ENCODE assay signal across 9 cellular contexts in the genomic region with DNA sequence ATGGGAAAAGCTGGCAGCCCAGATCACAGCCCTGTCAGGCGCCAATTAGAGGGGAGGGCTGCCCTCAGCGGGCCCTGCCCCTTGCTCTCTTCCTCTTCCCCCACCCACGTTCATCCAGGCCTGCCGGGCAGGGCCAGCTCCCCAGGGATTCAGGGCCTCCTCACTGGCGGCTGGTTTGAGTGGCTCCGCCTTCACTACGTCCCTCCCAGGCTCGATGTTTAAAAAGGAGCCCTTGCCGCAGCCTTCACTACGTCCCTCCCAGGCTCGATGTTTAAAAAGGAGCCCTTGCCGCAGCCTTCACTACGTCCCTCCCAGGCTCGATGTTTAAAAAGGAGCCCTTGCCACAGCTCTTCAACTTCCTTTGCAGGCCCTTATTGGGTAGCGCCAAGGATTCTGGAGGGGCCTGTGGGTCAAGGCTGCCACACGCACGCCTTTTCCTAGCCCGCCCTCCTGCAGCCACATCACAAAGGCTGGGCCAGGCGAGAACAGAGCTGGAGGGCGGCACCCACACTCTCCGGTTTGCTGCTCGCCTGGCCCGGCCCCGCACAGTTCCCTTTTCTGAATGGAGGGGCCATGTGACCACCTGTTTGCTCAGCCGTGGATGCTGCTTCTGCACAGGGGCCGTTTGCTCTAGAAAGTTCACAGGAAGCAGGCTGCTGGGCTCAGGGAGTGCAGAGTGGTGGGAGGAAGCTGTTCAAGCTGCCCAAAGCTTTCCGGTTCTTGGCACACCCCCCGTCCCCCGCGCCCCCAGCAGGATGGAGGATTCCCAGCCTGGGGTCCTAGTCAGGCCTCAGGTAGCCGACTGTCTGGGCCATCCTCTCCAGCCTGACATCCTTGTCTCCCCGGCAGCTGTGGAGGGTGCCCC. TPM values are rescaled to one million over a fixed set of nuclear protein-coding genes. Genes with fewer than 3 reads are reported as not detected.
DNase-seq lines count a peak whose midpoint lies in the region; ATAC-seq and TF ChIP-seq lines count a peak whose summit lies in the region.
"Had no signal": no experiment of that assay in that cellular context is flagged by ENCODE, and none has a peak within 500 bp of the region (broad histone marks: within the 10 kb centered on the region; RNA-seq: fewer than 3 reads in every experiment).

No MANE protein-coding gene starts in this region.

- CTCF ChIA-PET in activated CD8-positive, alpha-beta T cell treated with anti-CD3 and anti-CD28 coated beads for 36 hours (lab: Charles Lee): interaction anchor here (0.7 to 3.2 kb wide), 18 partner anchors 15 to 131 kb away, joined by 3 to 17 read pairs (median 4); a partner anchor contains a TSS

- H3K36me3 ChIP-seq in endodermal cell (ENCODE audit: control insufficient read depth, insufficient read depth, low read length): peaks cover 16% of the 10 kb centered on the region

- DNase-seq in DMS53 (lab: John Stamatoyannopoulos, UW) (peak; percentile 63), DMS53 treated with DMSO at 0.1 percent for 48 hours (lab: John Stamatoyannopoulos, UW; ENCODE audit: unreplicated experiment) (no peak), NCI-H345 (lab: John Stamatoyannopoulos, UW) (peak; percentile 85), endodermal cell (peak; percentile 83)
- peak; percentile 89 for DNase-seq in activated CD8-positive, alpha-beta T cell treated with anti-CD3 and anti-CD28 coated beads for 36 hours
- DNase-seq in stimulated activated naive CD4-positive, alpha-beta T cell treated with Interleukin-2 at 50 U/mL for 16 hours (lab: John Stamatoyannopoulos, UW): peak; percentile 54

- TF ChIP-seq CTCF in activated CD8-positive, alpha-beta T cell treated with anti-CD3 and anti-CD28 coated beads for 36 hours (IDR thresholded peaks at IDR 0.05): no peak
- no peak for TF ChIP-seq CTCF in endodermal cell (conservative IDR thresholded peaks at IDR 0.05)

- H3K9ac ChIP-seq in endodermal cell (ENCODE audit: extremely low read depth, low read length, poor library complexity, severe bottlenecking): no peak overlapping the region

- no peaks in the 10 kb centered on the region for H3K9me3 Mint-ChIP-seq in activated CD8-positive, alpha-beta T cell treated with anti-CD3 and anti-CD28 coated beads for 36 hours
- no peaks in the 10 kb centered on the region for H3K9me3 Mint-ChIP-seq in endodermal cell

- H3K4me3 ChIP-seq in endodermal cell (ENCODE audit: low read length): no peak overlapping the region
- H3K4me3 ChIP-seq in mononuclear cell (ENCODE audit: low read length): peak overlapping the region; percentile 19

- H3K4me1 ChIP-seq in endodermal cell (ENCODE audit: control insufficient read depth, insufficient read depth, low read length): peaks cover 11% of the 10 kb centered on the region
- H3K4me1 ChIP-seq in mononuclear cell (ENCODE audit: insufficient read depth, low read length): peaks cover 38% of the 10 kb centered on the region

- H3K4me1 Mint-ChIP-seq in activated CD8-positive, alpha-beta T cell treated with anti-CD3 and anti-CD28 coated beads for 36 hours (ENCODE audit: low read depth): peaks cover 24% of the 10 kb centered on the region
- H3K4me1 Mint-ChIP-seq in endodermal cell: peaks cover 16% of the 10 kb centered on the region

- intact Hi-C loops in activated CD8-positive, alpha-beta T cell treated with anti-CD3 and anti-CD28 coated beads for 36 hours (cut with micrococcal nuclease): loop anchor here (10.0 kb wide), 1 partner anchor 49 kb away; no protein-coding TSS in a partner anchor

- no peaks in the 10 kb centered on the region for H3K27me3 Mint-ChIP-seq in activated CD8-positive, alpha-beta T cell treated with anti-CD3 and anti-CD28 coated beads for 36 hours
- no peaks in the 10 kb centered on the region for H3K27me3 Mint-ChIP-seq in endodermal cell (ENCODE audit: insufficient read depth)

- H3K27me3 ChIP-seq in endodermal cell (ENCODE audit: control insufficient read depth, insufficient read depth, low read length, poor library complexity, severe bottlenecking): no peaks in the 10 kb centered on the region
- no peaks in the 10 kb centered on the region for H3K27me3 ChIP-seq in mononuclear cell (ENCODE audit: insufficient read depth, low read length)

- peak; percentile 59 for ATAC-seq in HG02970 (IDR thresholded peaks at IDR 0.05; ENCODE audit: low FRiP score, unreplicated experiment)
- peak; percentile 86 for ATAC-seq in activated CD8-positive, alpha-beta T cell treated with anti-CD3 and anti-CD28 coated beads for 36 hours

- H3K9me3 ChIP-seq in endodermal cell (ENCODE audit: control insufficient read depth, low read length) (peaks cover 1% of the 10 kb centered on the region), mononuclear cell (ENCODE audit: low read depth, low read length) (no peaks in the 10 kb centered on the region)

- WGBS in endodermal cell (ENCODE audit: insufficient coverage in 1 of 2, insufficient read length in 1 of 2), 2 experiments: 30 to 37% methylated on average over 25 to 32 of the region's 32 CpGs

- POLR2A ChIA-PET in activated CD8-positive, alpha-beta T cell treated with anti-CD3 and anti-CD28 coated beads for 36 hours (lab: Charles Lee): interaction anchor here (0.6 to 3.3 kb wide), 18 partner anchors 9 to 354 kb away, joined by 3 to 29 read pairs (median 3); a partner anchor contains a TSS

- H3K4me3 Mint-ChIP-seq in activated CD8-positive, alpha-beta T cell treated with anti-CD3 and anti-CD28 coated beads for 36 hours: peak overlapping the region; percentile 85
- H3K4me3 Mint-ChIP-seq in endodermal cell: peak overlapping the region; percentile 40

- H3K27ac ChIP-seq in endodermal cell (ENCODE audit: low read depth, low read length): peak overlapping the region; percentile 73
- H3K27ac ChIP-seq: 22Rv1 had no signal

- peak overlapping the region; percentile 90 for H3K27ac Mint-ChIP-seq in activated CD8-positive, alpha-beta T cell treated with anti-CD3 and anti-CD28 coated beads for 36 hours
- no peak overlapping the region for H3K27ac Mint-ChIP-seq in endodermal cell

- peaks cover 44% of the 10 kb centered on the region for H3K36me3 Mint-ChIP-seq in activated CD8-positive, alpha-beta T cell treated with anti-CD3 and anti-CD28 coated beads for 36 hours (ENCODE audit: low read depth)
- peaks cover 15% of the 10 kb centered on the region for H3K36me3 Mint-ChIP-seq in endodermal cell (ENCODE audit: low read depth)

RNA-seq across cellular contexts. Expression of a gene that starts 1.6 kb away (rescaled TPM):
- total RNA-seq in activated CD8-positive, alpha-beta T cell treated with anti-CD3 and anti-CD28 coated beads for 36 hours: 10 to 100 TPM; 78.5 to 78.7 TPM
- total RNA-seq in endodermal cell (10 to 100 TPM in 1 of 2 donors, 1 to 10 TPM in 1; 8.9 to 10.2 TPM), mononuclear cell (2.0 TPM)
- 3.2 TPM for polyA plus RNA-seq in endodermal cell (2013, experiment 1 of 2)
- polyA plus RNA-seq in endodermal cell (2013, experiment 2 of 2): 3.4 TPM

RNA-seq across cellular contexts. Expression of a gene that starts 16.1 kb away (rescaled TPM):
- 10 to 100 TPM; 39.2 to 42.2 TPM for total RNA-seq in activated CD8-positive, alpha-beta T cell treated with anti-CD3 and anti-CD28 coated beads for 36 hours
- 10 to 100 TPM; 51.5 to 52.1 TPM for total RNA-seq in endodermal cell
- 47.3 TPM for polyA plus RNA-seq in endodermal cell (2013, experiment 1 of 2)
- polyA plus RNA-seq in endodermal cell (2013, experiment 2 of 2): 41.8 TPM
- total RNA-seq in mononuclear cell: 31.9 TPM

RNA-seq across cellular contexts. Expression of a gene that starts 27.8 kb away (rescaled TPM):
- 10 to 100 TPM; 45.9 to 47.4 TPM for total RNA-seq in activated CD8-positive, alpha-beta T cell treated with anti-CD3 and anti-CD28 coated beads for 36 hours
- total RNA-seq in endodermal cell (10 to 100 TPM; 53.5 to 68.3 TPM), mononuclear cell (55.1 TPM)
- polyA plus RNA-seq in endodermal cell (2013, experiment 1 of 2): 47.8 TPM
- polyA plus RNA-seq in endodermal cell (2013, experiment 2 of 2): 43.0 TPM

RNA-seq across cellular contexts. Expression of a gene that starts 52.7 kb away (rescaled TPM):
- not detected for total RNA-seq in activated CD8-positive, alpha-beta T cell treated with anti-CD3 and anti-CD28 coated beads for 36 hours
- not detected for total RNA-seq in endodermal cell
- polyA plus RNA-seq in endodermal cell (2013, experiment 1 of 2): 1.2 TPM
- polyA plus RNA-seq in endodermal cell (2013, experiment 2 of 2): 0.46 TPM
- not detected for total RNA-seq in mononuclear cell

Comparison
In these comparisons a context has a peak if more than half of its experiments do, and no peak if none do; other contexts are left out.
1. RNA of a gene that starts 1.6 kb away (total RNA-seq): 78.5 to 78.7 TPM in activated CD8-positive, alpha-beta T cell treated with anti-CD3 and anti-CD28 coated beads for 36 hours; 8.9 to 10.2 TPM in endodermal cell and 2.0 TPM in mononuclear cell (single experiment); every median in the first group is over 4 times any median in the second.